In the genomic region with DNA sequence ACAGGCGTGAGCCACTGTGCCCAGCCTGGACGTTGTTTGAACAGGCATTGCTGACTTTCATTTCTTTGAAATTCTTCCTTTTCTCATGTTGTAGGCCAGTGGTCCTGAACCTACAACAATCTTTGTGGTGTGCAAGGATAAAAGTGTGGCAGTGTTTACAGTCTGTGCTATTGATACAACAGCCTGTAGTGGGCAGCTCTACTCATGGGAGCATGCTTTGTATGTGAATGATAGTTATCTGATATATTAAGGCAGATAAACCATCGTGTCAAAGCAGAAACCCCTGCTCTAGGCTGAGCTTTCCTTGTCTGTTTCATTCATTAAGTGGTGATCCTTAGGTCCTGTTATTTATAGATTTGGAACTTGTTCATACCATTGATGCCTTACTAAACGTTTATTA, we compare ENCODE assay signal across 20 cellular contexts.
"Had no signal": no experiment of that assay in that cellular context is flagged by ENCODE, and none has a peak within 500 bp of the region (broad histone marks: within the 10 kb centered on the region; RNA-seq: fewer than 3 reads in every experiment).

No MANE protein-coding gene starts in this region.

- H3K27ac Mint-ChIP-seq: activated CD4-positive, alpha-beta T cell treated with anti-CD3 and anti-CD28 coated beads, Interleukin-2, amount 10 ng/mL, durations not matched to agents 24 days and 14 days; activated naive CD8-positive, alpha-beta T cell treated with anti-CD3 and anti-CD28 coated beads, Interleukin-2, amount 10 ng/mL, durations not matched to agents 7 days and 5 days; T-helper 2 cell treated with Interferon-gamma antibody and Interleukin-4, amounts not matched to agents 5 μg/mL and 100 μg/mL, for 36 hours had no signal

- H3K4me1 ChIP-seq: testis had no signal

- H3K27me3 Mint-ChIP-seq: activated CD4-positive, alpha-beta T cell treated with anti-CD3 and anti-CD28 coated beads, Interleukin-2, amount 10 ng/mL, durations not matched to agents 24 days and 14 days; activated naive CD8-positive, alpha-beta T cell treated with anti-CD3 and anti-CD28 coated beads, Interleukin-2, amount 10 ng/mL, durations not matched to agents 7 days and 5 days had no signal

- H3K4me3 ChIP-seq: ovary, stomach, testis, upper lobe of right lung had no signal

- DNase-seq: activated CD4-positive, alpha-beta T cell treated with anti-CD3 and anti-CD28 coated beads, Interleukin-2, amount 10 ng/mL, durations not matched to agents 24 days and 14 days; activated CD4-positive, CD25-positive, alpha-beta regulatory T cell; activated CD8-positive, alpha-beta memory T cell treated with anti-CD3 and anti-CD28 coated beads, Interleukin-2, amount 50 U/mL, for 48 hours; activated gamma-delta T cell; activated naive CD8-positive, alpha-beta T cell treated with anti-CD3 and anti-CD28 coated beads, Interleukin-2, amount 10 ng/mL, durations not matched to agents 7 days and 5 days; activated T-cell treated with anti-CD3 and anti-CD28 coated beads, Interleukin-2, amount 50 U/mL, for 72 hours; anterior cingulate cortex; brain microvascular endothelial cell; effector CD8-positive, alpha-beta T cell; foreskin keratinocyte; kidney glomerular epithelial cell; left ventricle myocardium superior; mesenchymal stem cell; ovary; stomach; testis; upper lobe of right lung had no signal

- H3K9me3 Mint-ChIP-seq: activated CD4-positive, alpha-beta T cell treated with anti-CD3 and anti-CD28 coated beads, Interleukin-2, amount 10 ng/mL, durations not matched to agents 24 days and 14 days; activated naive CD8-positive, alpha-beta T cell treated with anti-CD3 and anti-CD28 coated beads, Interleukin-2, amount 10 ng/mL, durations not matched to agents 7 days and 5 days; activated T-cell treated with anti-CD3 and anti-CD28 coated beads, Interleukin-2, amount 50 U/mL, for 72 hours; T-helper 2 cell treated with Interferon-gamma antibody and Interleukin-4, amounts not matched to agents 5 μg/mL and 100 μg/mL, for 36 hours had no signal

- H3K27ac ChIP-seq: brain microvascular endothelial cell, foreskin keratinocyte, ovary, stomach, testis, upper lobe of right lung had no signal

- H3K4me3 Mint-ChIP-seq: activated CD4-positive, alpha-beta T cell treated with anti-CD3 and anti-CD28 coated beads, Interleukin-2, amount 10 ng/mL, durations not matched to agents 24 days and 14 days; activated naive CD8-positive, alpha-beta T cell treated with anti-CD3 and anti-CD28 coated beads, Interleukin-2, amount 10 ng/mL, durations not matched to agents 7 days and 5 days; activated T-cell treated with anti-CD3 and anti-CD28 coated beads, Interleukin-2, amount 50 U/mL, for 72 hours; neural crest cell; T-helper 2 cell treated with Interferon-gamma antibody and Interleukin-4, amounts not matched to agents 5 μg/mL and 100 μg/mL, for 36 hours had no signal

- ATAC-seq: activated T-cell treated with anti-CD3 and anti-CD28 coated beads, Interleukin-2, amount 50 U/mL, for 72 hours; foreskin keratinocyte; left ventricle myocardium superior; sciatic nerve; upper lobe of right lung had no signal

- H3K27me3 ChIP-seq: brain microvascular endothelial cell, foreskin keratinocyte, ovary, stomach, testis, upper lobe of right lung had no signal

- H3K9me3 ChIP-seq: ovary, stomach, testis, upper lobe of right lung had no signal

- H3K36me3 ChIP-seq: brain microvascular endothelial cell, ovary had no signal
